In the genomic region with DNA sequence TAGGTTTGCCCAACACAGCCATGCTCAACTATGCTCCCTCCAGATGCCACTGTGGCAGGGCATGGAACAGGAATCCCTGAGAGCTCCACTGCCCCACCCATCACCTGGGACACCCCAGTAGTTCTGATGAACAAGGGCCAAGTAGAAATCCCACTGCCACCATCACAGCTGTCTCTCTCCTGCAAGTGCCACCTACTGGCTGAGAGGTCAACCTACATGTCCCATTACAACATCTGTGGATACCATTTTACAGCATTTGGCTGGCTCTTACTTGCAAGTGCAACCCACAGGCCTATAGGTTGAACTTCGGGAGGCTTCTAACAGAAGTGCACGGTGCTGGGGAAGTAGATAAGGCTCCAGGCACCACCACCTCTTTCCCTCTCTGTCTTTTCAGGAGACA, we compare ENCODE assay signal across 1 cellular context.
TF ChIP-seq lines count a peak whose summit lies in the region.

No MANE protein-coding gene starts in this region.

TF ChIP-seq in GM23338, 12 proteins besides CTCF, POLR2A, EP300 and RAD21 (continued from another document):
- TF ChIP-seq, protein P1, sequence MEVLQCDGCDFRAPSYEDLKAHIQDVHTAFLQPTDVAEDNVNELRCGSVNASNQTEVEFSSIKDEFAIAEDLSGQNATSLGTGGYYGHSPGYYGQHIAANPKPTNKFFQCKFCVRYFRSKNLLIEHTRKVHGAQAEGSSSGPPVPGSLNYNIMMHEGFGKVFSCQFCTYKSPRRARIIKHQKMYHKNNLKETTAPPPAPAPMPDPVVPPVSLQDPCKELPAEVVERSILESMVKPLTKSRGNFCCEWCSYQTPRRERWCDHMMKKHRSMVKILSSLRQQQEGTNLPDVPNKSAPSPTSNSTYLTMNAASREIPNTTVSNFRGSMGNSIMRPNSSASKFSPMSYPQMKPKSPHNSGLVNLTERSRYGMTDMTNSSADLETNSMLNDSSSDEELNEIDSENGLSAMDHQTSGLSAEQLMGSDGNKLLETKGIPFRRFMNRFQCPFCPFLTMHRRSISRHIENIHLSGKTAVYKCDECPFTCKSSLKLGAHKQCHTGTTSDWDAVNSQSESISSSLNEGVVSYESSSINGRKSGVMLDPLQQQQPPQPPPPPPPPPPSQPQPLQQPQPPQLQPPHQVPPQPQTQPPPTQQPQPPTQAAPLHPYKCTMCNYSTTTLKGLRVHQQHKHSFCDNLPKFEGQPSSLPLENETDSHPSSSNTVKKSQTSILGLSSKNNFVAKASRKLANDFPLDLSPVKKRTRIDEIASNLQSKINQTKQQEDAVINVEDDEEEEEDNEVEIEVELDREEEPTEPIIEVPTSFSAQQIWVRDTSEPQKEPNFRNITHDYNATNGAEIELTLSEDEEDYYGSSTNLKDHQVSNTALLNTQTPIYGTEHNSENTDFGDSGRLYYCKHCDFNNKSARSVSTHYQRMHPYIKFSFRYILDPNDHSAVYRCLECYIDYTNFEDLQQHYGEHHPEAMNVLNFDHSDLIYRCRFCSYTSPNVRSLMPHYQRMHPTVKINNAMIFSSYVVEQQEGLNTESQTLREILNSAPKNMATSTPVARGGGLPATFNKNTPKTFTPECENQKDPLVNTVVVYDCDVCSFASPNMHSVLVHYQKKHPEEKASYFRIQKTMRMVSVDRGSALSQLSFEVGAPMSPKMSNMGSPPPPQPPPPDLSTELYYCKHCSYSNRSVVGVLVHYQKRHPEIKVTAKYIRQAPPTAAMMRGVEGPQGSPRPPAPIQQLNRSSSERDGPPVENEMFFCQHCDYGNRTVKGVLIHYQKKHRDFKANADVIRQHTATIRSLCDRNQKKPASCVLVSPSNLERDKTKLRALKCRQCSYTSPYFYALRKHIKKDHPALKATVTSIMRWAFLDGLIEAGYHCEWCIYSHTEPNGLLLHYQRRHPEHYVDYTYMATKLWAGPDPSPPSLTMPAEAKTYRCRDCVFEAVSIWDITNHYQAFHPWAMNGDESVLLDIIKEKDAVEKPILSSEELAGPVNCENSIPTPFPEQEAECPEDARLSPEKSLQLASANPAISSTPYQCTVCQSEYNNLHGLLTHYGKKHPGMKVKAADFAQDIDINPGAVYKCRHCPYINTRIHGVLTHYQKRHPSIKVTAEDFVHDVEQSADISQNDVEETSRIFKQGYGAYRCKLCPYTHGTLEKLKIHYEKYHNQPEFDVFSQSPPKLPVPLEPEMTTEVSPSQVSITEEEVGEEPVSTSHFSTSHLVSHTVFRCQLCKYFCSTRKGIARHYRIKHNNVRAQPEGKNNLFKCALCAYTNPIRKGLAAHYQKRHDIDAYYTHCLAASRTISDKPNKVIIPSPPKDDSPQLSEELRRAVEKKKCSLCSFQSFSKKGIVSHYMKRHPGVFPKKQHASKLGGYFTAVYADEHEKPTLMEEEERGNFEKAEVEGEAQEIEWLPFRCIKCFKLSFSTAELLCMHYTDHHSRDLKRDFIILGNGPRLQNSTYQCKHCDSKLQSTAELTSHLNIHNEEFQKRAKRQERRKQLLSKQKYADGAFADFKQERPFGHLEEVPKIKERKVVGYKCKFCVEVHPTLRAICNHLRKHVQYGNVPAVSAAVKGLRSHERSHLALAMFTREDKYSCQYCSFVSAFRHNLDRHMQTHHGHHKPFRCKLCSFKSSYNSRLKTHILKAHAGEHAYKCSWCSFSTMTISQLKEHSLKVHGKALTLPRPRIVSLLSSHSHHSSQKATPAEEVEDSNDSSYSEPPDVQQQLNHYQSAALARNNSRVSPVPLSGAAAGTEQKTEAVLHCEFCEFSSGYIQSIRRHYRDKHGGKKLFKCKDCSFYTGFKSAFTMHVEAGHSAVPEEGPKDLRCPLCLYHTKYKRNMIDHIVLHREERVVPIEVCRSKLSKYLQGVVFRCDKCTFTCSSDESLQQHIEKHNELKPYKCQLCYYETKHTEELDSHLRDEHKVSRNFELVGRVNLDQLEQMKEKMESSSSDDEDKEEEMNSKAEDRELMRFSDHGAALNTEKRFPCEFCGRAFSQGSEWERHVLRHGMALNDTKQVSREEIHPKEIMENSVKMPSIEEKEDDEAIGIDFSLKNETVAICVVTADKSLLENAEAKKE (CRISPR knock-in tag; IDR thresholded peaks at IDR 0.05) = no peak
